ENCODE assay signal across 17 cellular contexts in the genomic region with DNA sequence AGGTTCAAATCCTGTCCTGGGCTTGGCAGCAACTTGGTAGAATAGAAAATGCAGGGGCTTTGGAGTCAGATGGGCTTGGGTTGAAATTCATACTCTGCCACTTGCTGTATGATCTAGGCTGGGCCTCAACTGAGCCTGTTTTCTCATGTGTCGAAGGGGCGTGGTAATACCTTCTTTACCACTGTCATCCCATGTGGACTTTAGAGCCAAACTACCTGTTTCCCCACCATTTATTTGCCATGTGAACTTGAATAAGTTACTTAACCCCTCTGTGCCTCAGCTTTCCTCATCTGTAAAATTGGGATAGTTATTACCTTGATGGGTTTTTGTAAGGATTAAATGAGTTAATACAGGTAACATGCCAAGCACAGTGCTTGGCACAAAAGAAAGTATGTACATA.
DNase-seq lines count a peak whose midpoint lies in the region; ATAC-seq and TF ChIP-seq lines count a peak whose summit lies in the region.
"Had no signal": no experiment of that assay in that cellular context is flagged by ENCODE, and none has a peak within 500 bp of the region (broad histone marks: within the 10 kb centered on the region; RNA-seq: fewer than 3 reads in every experiment).

No MANE protein-coding gene starts in this region.

- CTCF ChIA-PET in PC-3 (lab: Charles Lee), result no interaction called here

- no peak overlapping the region for H3K4ac ChIP-seq in mesenchymal stem cell (ENCODE audit: low read depth in 1 of 2, low read length in 2 of 2)

- intact Hi-C loops in PC-3 (cut with micrococcal nuclease), result no loop called here
- intact Hi-C loops in left colon (cut with DNase I, micrococcal nuclease), result no loop called here

- H3K4me3 Mint-ChIP-seq in endothelial cell (ENCODE audit: unreplicated experiment), result no peak overlapping the region
- H3K4me3 Mint-ChIP-seq: CD4-positive, alpha-beta memory T cell; IgD-negative memory B cell had no signal

- no peak overlapping the region for H3K27ac ChIP-seq in PC-3 (ENCODE audit: low read length)
- no peak overlapping the region for H3K27ac ChIP-seq in mesenchymal stem cell (ENCODE audit: low read length, poor library complexity, severe bottlenecking)
- H3K27ac ChIP-seq: A549, C4-2B, HL-60 had no signal

- H4K8ac ChIP-seq in mesenchymal stem cell (ENCODE audit: low read length), result no peak overlapping the region

- H3K79me2 ChIP-seq in PC-3 (ENCODE audit: low read length), result no peaks in the 10 kb centered on the region

- TF ChIP-seq CTCF in PC-3 (conservative IDR thresholded peaks at IDR 0.05; ENCODE audit: low read depth, low read length) (no peak), endothelial cell (IDR thresholded peaks at IDR 0.05; ENCODE audit: unreplicated experiment) (no peak)

- peak; percentile 3 for DNase-seq in PC-3
- peak in 1 of 2 donors; percentile 16 for DNase-seq in left colon
- DNase-seq in mesenchymal stem cell, result no peak
- DNase-seq in endothelial cell (ENCODE audit: low spot score), result no peak
- no peak for DNase-seq in stimulated activated CD4-positive, alpha-beta T cell treated with anti-CD3 and anti-CD28 coated beads, Interleukin-4, amount 100 ng/mL, for 1 hour
- DNase-seq: BE2C; CD4-positive, alpha-beta memory T cell; DMS153; DMS79 treated with DMSO at 0.1 percent for 48 hours; EL; HCEC 1CT had no signal

- H3K27me3 ChIP-seq in PC-3 (ENCODE audit: low read length) (no peaks in the 10 kb centered on the region), mesenchymal stem cell (ENCODE audit: control insufficient read depth in 1 of 2, insufficient read depth in 1 of 2, low read length in 2 of 2) (no peaks in the 10 kb centered on the region)
- H3K27me3 ChIP-seq: BE2C had no signal

- H3K4me3 ChIP-seq in PC-3 (ENCODE audit: low read length) (no peak overlapping the region), mesenchymal stem cell (ENCODE audit: insufficient read depth in 1 of 2, low read depth in 1 of 2, low read length in 2 of 2) (no peak overlapping the region)
- H3K4me3 ChIP-seq: A549 had no signal

- no peak overlapping the region for H2BK120ac ChIP-seq in mesenchymal stem cell (ENCODE audit: low read depth, low read length)

- 0 out of 2 replicates have a peak, but pooled peaks cover 3% of the 10 kb centered on the region for H3K4me1 ChIP-seq in PC-3 (ENCODE audit: insufficient read depth, low read length)
- peaks cover 3% of the 10 kb centered on the region for H3K4me1 ChIP-seq in mesenchymal stem cell (ENCODE audit: control insufficient read depth, insufficient read depth, low read depth, low read length)
- H3K4me1 ChIP-seq: BE2C had no signal

- H3K23ac ChIP-seq in mesenchymal stem cell (ENCODE audit: low read length in 2 of 2), result no peak overlapping the region

- no peaks in the 10 kb centered on the region for H3K79me1 ChIP-seq in mesenchymal stem cell (replicated peaks; ENCODE audit: low read length, poor library complexity, severe bottlenecking)

- no peaks in the 10 kb centered on the region for H3K9me3 Mint-ChIP-seq in endothelial cell (ENCODE audit: unreplicated experiment)
- H3K9me3 Mint-ChIP-seq: IgD-negative memory B cell had no signal

- H3K9me3 ChIP-seq in PC-3 (ENCODE audit: low read length), result no peaks in the 10 kb centered on the region
- H3K9me3 ChIP-seq in mesenchymal stem cell (ENCODE audit: control insufficient read depth, low read length), result no peaks in the 10 kb centered on the region
- H3K9me3 ChIP-seq: A549, BE2C had no signal

- no peak overlapping the region for H4K91ac ChIP-seq in mesenchymal stem cell (ENCODE audit: low read length)

- H3K36me3 ChIP-seq in PC-3 (ENCODE audit: low read depth, low read length) (no peaks in the 10 kb centered on the region), mesenchymal stem cell (ENCODE audit: control insufficient read depth in 1 of 2, insufficient read depth in 2 of 2, low read depth in 1 of 2, low read length in 2 of 2) (no peaks in the 10 kb centered on the region)
- H3K36me3 ChIP-seq: BE2C had no signal

- peak overlapping the region; percentile 29 for H2AK5ac ChIP-seq in mesenchymal stem cell (ENCODE audit: low read length, severe bottlenecking)

- 93% methylated on average over 2 of the region's 2 CpGs for WGBS in mesenchymal stem cell

- peaks cover 11% of the 10 kb centered on the region for H3K4me1 Mint-ChIP-seq in endothelial cell (ENCODE audit: unreplicated experiment)
- H3K4me1 Mint-ChIP-seq: CD4-positive, alpha-beta memory T cell; IgD-negative memory B cell had no signal

- H3F3A ChIP-seq in PC-3 (ENCODE audit: low read length, unreplicated experiment), result no peaks in the 10 kb centered on the region

- H3K9ac ChIP-seq in PC-3 (ENCODE audit: low read length) (no peak overlapping the region), mesenchymal stem cell (ENCODE audit: low read length) (no peak overlapping the region)

- BruUV-seq in PC-3 (replicated peaks; lab: Mats Ljungman, UMichigan), result no TSS peak

- H3K14ac ChIP-seq in mesenchymal stem cell (ENCODE audit: low read length in 2 of 2), result no peak overlapping the region

- no peak overlapping the region for H3K4me2 ChIP-seq in PC-3 (ENCODE audit: low read length)
- H3K4me2 ChIP-seq in mesenchymal stem cell (ENCODE audit: low read length, poor library complexity, severe bottlenecking), result no peak overlapping the region
- H3K4me2 ChIP-seq: A549 had no signal

- H3K36me3 Mint-ChIP-seq in endothelial cell (ENCODE audit: low read depth, unreplicated experiment), result no peaks in the 10 kb centered on the region
- H3K36me3 Mint-ChIP-seq: CD4-positive, alpha-beta memory T cell; IgD-negative memory B cell had no signal

- POLR2A ChIA-PET in PC-3 (lab: Charles Lee; ENCODE audit: unreplicated experiment), result interaction anchor here (0.5 kb wide), 1 partner anchor 66 kb away, joined by 3 read pairs; no protein-coding TSS in a partner anchor

- ATAC-seq in PC-3 (no peak), left colon (peak; percentile 94), GM19452 (IDR thresholded peaks at IDR 0.05; ENCODE audit: unreplicated experiment) (no peak), GM18511 (IDR thresholded peaks at IDR 0.05; ENCODE audit: unreplicated experiment) (no peak)

- H3K27me3 Mint-ChIP-seq in endothelial cell (ENCODE audit: unreplicated experiment), result peaks cover 1% of the 10 kb centered on the region
- H3K27me3 Mint-ChIP-seq: CD4-positive, alpha-beta memory T cell; IgD-negative memory B cell had no signal

- no peak overlapping the region for H2BK15ac ChIP-seq in mesenchymal stem cell (ENCODE audit: low read depth, poor library complexity, severe bottlenecking)

- H3K18ac ChIP-seq in mesenchymal stem cell (ENCODE audit: low read depth in 1 of 2, low read length in 2 of 2), result peak overlapping the region in 1 of 2 experiments; percentile 6

- H2BK12ac ChIP-seq in mesenchymal stem cell (ENCODE audit: low read length in 2 of 2), result peak overlapping the region in 1 of 2 experiments; percentile 68

- no peak overlapping the region for H3K27ac Mint-ChIP-seq in endothelial cell (ENCODE audit: unreplicated experiment)

- H4K20me1 ChIP-seq in PC-3 (ENCODE audit: low read length), result no peaks in the 10 kb centered on the region

- H3K9me2 ChIP-seq in PC-3 (replicated peaks; ENCODE audit: low read length), result no peaks in the 10 kb centered on the region

- no peak overlapping the region for H2BK5ac ChIP-seq in mesenchymal stem cell (ENCODE audit: low read depth, low read length, poor library complexity, severe bottlenecking)

- H2AFZ ChIP-seq in PC-3 (ENCODE audit: low read length) (no peak overlapping the region), mesenchymal stem cell (ENCODE audit: low read depth, low read length) (no peak overlapping the region)
